1 cellular context compared by ENCODE assay signal in the genomic region with DNA sequence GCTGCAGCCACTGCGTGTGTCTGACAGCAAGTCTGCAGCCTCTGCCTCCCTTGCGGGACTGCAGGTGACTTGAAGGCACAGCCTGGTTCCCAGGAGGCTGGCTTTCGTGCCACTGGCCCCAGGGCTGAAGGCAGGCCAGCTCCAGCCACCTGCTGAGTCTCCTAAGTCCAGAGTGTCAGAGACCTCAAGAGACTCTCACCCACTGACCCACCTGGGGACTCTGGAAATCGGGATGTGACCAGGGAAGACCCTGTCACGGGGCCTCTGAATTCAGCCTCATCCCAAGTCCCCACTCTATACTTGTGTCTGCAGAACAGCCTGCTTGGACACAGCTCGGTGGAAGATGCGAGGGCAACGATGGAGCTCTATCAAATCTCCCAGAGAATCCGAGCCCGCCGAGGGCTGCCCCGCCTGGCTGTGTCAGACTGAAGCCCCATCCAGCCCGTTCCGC.
TF ChIP-seq lines count a peak whose summit lies in the region.

No MANE protein-coding gene starts in this region.

TF ChIP-seq in GM23338, 12 proteins besides CTCF, POLR2A, EP300 and RAD21:
- TF ChIP-seq, protein P1, sequence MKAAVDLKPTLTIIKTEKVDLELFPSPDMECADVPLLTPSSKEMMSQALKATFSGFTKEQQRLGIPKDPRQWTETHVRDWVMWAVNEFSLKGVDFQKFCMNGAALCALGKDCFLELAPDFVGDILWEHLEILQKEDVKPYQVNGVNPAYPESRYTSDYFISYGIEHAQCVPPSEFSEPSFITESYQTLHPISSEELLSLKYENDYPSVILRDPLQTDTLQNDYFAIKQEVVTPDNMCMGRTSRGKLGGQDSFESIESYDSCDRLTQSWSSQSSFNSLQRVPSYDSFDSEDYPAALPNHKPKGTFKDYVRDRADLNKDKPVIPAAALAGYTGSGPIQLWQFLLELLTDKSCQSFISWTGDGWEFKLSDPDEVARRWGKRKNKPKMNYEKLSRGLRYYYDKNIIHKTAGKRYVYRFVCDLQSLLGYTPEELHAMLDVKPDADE (IDR thresholded peaks at IDR 0.05), result no peak
- TF ChIP-seq NANOG (IDR thresholded peaks at IDR 0.05; ENCODE audit: borderline replicate concordance), result no peak
- TF ChIP-seq EZH2phosphoT487 (IDR thresholded peaks at IDR 0.05; ENCODE audit: unreplicated experiment), result no peak
- TF ChIP-seq CREB1 (CRISPR knock-in tag; IDR thresholded peaks at IDR 0.05; ENCODE audit: low read depth), result no peak
- no peak for TF ChIP-seq ZNF114 (CRISPR knock-in tag; IDR thresholded peaks at IDR 0.05)
- no peak for TF ChIP-seq JUNB (IDR thresholded peaks at IDR 0.05; ENCODE audit: unreplicated experiment)
- no peak for TF ChIP-seq POLR2AphosphoS5 (IDR thresholded peaks at IDR 0.05; ENCODE audit: low read depth)
- TF ChIP-seq, protein P2, sequence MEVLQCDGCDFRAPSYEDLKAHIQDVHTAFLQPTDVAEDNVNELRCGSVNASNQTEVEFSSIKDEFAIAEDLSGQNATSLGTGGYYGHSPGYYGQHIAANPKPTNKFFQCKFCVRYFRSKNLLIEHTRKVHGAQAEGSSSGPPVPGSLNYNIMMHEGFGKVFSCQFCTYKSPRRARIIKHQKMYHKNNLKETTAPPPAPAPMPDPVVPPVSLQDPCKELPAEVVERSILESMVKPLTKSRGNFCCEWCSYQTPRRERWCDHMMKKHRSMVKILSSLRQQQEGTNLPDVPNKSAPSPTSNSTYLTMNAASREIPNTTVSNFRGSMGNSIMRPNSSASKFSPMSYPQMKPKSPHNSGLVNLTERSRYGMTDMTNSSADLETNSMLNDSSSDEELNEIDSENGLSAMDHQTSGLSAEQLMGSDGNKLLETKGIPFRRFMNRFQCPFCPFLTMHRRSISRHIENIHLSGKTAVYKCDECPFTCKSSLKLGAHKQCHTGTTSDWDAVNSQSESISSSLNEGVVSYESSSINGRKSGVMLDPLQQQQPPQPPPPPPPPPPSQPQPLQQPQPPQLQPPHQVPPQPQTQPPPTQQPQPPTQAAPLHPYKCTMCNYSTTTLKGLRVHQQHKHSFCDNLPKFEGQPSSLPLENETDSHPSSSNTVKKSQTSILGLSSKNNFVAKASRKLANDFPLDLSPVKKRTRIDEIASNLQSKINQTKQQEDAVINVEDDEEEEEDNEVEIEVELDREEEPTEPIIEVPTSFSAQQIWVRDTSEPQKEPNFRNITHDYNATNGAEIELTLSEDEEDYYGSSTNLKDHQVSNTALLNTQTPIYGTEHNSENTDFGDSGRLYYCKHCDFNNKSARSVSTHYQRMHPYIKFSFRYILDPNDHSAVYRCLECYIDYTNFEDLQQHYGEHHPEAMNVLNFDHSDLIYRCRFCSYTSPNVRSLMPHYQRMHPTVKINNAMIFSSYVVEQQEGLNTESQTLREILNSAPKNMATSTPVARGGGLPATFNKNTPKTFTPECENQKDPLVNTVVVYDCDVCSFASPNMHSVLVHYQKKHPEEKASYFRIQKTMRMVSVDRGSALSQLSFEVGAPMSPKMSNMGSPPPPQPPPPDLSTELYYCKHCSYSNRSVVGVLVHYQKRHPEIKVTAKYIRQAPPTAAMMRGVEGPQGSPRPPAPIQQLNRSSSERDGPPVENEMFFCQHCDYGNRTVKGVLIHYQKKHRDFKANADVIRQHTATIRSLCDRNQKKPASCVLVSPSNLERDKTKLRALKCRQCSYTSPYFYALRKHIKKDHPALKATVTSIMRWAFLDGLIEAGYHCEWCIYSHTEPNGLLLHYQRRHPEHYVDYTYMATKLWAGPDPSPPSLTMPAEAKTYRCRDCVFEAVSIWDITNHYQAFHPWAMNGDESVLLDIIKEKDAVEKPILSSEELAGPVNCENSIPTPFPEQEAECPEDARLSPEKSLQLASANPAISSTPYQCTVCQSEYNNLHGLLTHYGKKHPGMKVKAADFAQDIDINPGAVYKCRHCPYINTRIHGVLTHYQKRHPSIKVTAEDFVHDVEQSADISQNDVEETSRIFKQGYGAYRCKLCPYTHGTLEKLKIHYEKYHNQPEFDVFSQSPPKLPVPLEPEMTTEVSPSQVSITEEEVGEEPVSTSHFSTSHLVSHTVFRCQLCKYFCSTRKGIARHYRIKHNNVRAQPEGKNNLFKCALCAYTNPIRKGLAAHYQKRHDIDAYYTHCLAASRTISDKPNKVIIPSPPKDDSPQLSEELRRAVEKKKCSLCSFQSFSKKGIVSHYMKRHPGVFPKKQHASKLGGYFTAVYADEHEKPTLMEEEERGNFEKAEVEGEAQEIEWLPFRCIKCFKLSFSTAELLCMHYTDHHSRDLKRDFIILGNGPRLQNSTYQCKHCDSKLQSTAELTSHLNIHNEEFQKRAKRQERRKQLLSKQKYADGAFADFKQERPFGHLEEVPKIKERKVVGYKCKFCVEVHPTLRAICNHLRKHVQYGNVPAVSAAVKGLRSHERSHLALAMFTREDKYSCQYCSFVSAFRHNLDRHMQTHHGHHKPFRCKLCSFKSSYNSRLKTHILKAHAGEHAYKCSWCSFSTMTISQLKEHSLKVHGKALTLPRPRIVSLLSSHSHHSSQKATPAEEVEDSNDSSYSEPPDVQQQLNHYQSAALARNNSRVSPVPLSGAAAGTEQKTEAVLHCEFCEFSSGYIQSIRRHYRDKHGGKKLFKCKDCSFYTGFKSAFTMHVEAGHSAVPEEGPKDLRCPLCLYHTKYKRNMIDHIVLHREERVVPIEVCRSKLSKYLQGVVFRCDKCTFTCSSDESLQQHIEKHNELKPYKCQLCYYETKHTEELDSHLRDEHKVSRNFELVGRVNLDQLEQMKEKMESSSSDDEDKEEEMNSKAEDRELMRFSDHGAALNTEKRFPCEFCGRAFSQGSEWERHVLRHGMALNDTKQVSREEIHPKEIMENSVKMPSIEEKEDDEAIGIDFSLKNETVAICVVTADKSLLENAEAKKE (CRISPR knock-in tag; IDR thresholded peaks at IDR 0.05), result no peak
- no peak for TF ChIP-seq STAT1 (IDR thresholded peaks at IDR 0.05; ENCODE audit: unreplicated experiment)
- TF ChIP-seq, protein P3, sequence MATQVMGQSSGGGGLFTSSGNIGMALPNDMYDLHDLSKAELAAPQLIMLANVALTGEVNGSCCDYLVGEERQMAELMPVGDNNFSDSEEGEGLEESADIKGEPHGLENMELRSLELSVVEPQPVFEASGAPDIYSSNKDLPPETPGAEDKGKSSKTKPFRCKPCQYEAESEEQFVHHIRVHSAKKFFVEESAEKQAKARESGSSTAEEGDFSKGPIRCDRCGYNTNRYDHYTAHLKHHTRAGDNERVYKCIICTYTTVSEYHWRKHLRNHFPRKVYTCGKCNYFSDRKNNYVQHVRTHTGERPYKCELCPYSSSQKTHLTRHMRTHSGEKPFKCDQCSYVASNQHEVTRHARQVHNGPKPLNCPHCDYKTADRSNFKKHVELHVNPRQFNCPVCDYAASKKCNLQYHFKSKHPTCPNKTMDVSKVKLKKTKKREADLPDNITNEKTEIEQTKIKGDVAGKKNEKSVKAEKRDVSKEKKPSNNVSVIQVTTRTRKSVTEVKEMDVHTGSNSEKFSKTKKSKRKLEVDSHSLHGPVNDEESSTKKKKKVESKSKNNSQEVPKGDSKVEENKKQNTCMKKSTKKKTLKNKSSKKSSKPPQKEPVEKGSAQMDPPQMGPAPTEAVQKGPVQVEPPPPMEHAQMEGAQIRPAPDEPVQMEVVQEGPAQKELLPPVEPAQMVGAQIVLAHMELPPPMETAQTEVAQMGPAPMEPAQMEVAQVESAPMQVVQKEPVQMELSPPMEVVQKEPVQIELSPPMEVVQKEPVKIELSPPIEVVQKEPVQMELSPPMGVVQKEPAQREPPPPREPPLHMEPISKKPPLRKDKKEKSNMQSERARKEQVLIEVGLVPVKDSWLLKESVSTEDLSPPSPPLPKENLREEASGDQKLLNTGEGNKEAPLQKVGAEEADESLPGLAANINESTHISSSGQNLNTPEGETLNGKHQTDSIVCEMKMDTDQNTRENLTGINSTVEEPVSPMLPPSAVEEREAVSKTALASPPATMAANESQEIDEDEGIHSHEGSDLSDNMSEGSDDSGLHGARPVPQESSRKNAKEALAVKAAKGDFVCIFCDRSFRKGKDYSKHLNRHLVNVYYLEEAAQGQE (IDR thresholded peaks at IDR 0.05; ENCODE audit: unreplicated experiment), result no peak
TF ChIP-seq in GM23338: peak in this region for 0.
